Comparison of ENCODE assay signal across 8 cellular contexts in genomic region chr11:7512525-7513209, GRCh38. TPM values are rescaled to one million over a fixed set of nuclear protein-coding genes. Genes with fewer than 3 reads are reported as not detected.
DNase-seq lines count a peak whose midpoint lies in the region; ATAC-seq and TF ChIP-seq lines count a peak whose summit lies in the region.

No MANE protein-coding gene starts in this region.

- ATAC-seq in GM19023 (IDR thresholded peaks at IDR 0.05; ENCODE audit: unreplicated experiment) (peak; percentile 61), HG03108 (IDR thresholded peaks at IDR 0.05; ENCODE audit: unreplicated experiment) (peak; percentile 64), naive B cell (ENCODE audit: low read depth in 2 of 2) (peak; percentile 77)

- H3K36me3 ChIP-seq in BLaER1 (no peaks in the 10 kb centered on the region), SU-DHL-6 (ENCODE audit: low read length) (no peaks in the 10 kb centered on the region), esophagus muscularis mucosa (no peaks in the 10 kb centered on the region)

- TF ChIP-seq CTCF in SU-DHL-6 (IDR thresholded peaks at IDR 0.05; ENCODE audit: insufficient read depth, low read length, poor library complexity, severe bottlenecking): no peak
- no peak for TF ChIP-seq CTCF in esophagus muscularis mucosa (IDR thresholded peaks at IDR 0.05)

- DNase-seq in esophagus muscularis mucosa (ENCODE audit: extremely low spot score) (peak; percentile 97), naive B cell (peak; percentile 89), mesenteric fat pad (ENCODE audit: low spot score) (no peak), NCI-H2227 treated with DMSO at 0.1 percent for 48 hours (lab: John Stamatoyannopoulos, UW) (no peak)

- H3K9me2 ChIP-seq in SU-DHL-6 (replicated peaks; ENCODE audit: insufficient read depth, low read length): no peaks in the 10 kb centered on the region

- intact Hi-C loops in esophagus muscularis mucosa (cut with DNase I): no loop called here

- H3K27ac Mint-ChIP-seq in naive B cell: peak overlapping the region in 5 of 6 donors; percentile 99 to 100 (median 100)

- H3K4me1 Mint-ChIP-seq in naive B cell: peaks cover 58 to 71% (median 69%) of the 10 kb centered on the region in 3 donors

- H3K4me3 ChIP-seq in BLaER1 (peak overlapping the region; percentile 91), SU-DHL-6 (ENCODE audit: insufficient read depth, low read length, poor library complexity, severe bottlenecking) (peak overlapping the region; percentile 70), esophagus muscularis mucosa (peak overlapping the region; percentile 75 to 80 (median 76))

- no peak for TF ChIP-seq POLR2A in esophagus muscularis mucosa (IDR thresholded peaks at IDR 0.05; ENCODE audit: low read depth)

- H3K27me3 ChIP-seq in BLaER1 (peaks cover 5% of the 10 kb centered on the region; the same call in 1 of the 2 replicates), SU-DHL-6 (ENCODE audit: low read length) (no peaks in the 10 kb centered on the region), esophagus muscularis mucosa (no peaks in the 10 kb centered on the region)

- H3K9ac ChIP-seq in BLaER1: peak overlapping the region; percentile 91
- peak overlapping the region; percentile 64 for H3K9ac ChIP-seq in SU-DHL-6 (ENCODE audit: low read length)

- peak overlapping the region; percentile 82 for H2AFZ ChIP-seq in SU-DHL-6 (ENCODE audit: low read depth, low read length, severe bottlenecking)

- WGBS in esophagus muscularis mucosa: 36% methylated on average over 10 of the region's 17 CpGs

- H3K27ac ChIP-seq in BLaER1 (peak overlapping the region; percentile 99), SU-DHL-6 (ENCODE audit: low read depth, low read length) (peak overlapping the region; percentile 79), esophagus muscularis mucosa (replicated peaks in 1 of 4) (peak overlapping the region; percentile 77 to 89 (median 86))

- H4K20me1 ChIP-seq in BLaER1 (peaks cover 16% of the 10 kb centered on the region; the same call in 1 of the 2 replicates), SU-DHL-6 (ENCODE audit: low read depth, low read length) (no peaks in the 10 kb centered on the region)

- no peaks in the 10 kb centered on the region for H3K36me3 Mint-ChIP-seq in naive B cell

- H3F3A ChIP-seq in SU-DHL-6 (ENCODE audit: insufficient read depth): peaks cover 11% of the 10 kb centered on the region

- peak overlapping the region; percentile 99 for H3K4me2 ChIP-seq in BLaER1
- peak overlapping the region; percentile 79 for H3K4me2 ChIP-seq in SU-DHL-6 (ENCODE audit: low read depth, low read length, poor library complexity, severe bottlenecking)

- peak overlapping the region; percentile 88 to 98 (median 96) for H3K4me3 Mint-ChIP-seq in naive B cell

- H3K79me2 ChIP-seq in SU-DHL-6 (ENCODE audit: insufficient read depth, low read length): no peaks in the 10 kb centered on the region

- H3K4me1 ChIP-seq in BLaER1 (peaks cover 51% of the 10 kb centered on the region), esophagus muscularis mucosa (peaks cover 26 to 35% (median 31%) of the 10 kb centered on the region in 4 donors)

- no peak for TF ChIP-seq EP300 in esophagus muscularis mucosa (IDR thresholded peaks at IDR 0.05)

- no peaks in the 10 kb centered on the region for H3K27me3 Mint-ChIP-seq in naive B cell

- H3K9me3 ChIP-seq in BLaER1 (peaks cover 2% of the 10 kb centered on the region; the same call in 1 of the 2 replicates), SU-DHL-6 (ENCODE audit: insufficient read depth, low read length) (no peaks in the 10 kb centered on the region), esophagus muscularis mucosa (no peaks in the 10 kb centered on the region)

- H3K9me3 Mint-ChIP-seq in naive B cell: no peaks in the 10 kb centered on the region

RNA-seq across cellular contexts. Expression of gene PPFIBP2, which starts 1.1 kb away (rescaled TPM):
- total RNA-seq in esophagus muscularis mucosa: 10 to 100 TPM in 2 of 4 donors, 1 to 10 TPM in 2; 7.5 to 12.5 (median 10.0) TPM
- polyA plus RNA-seq in naive B cell (ENCODE audit: low read depth in 6 of 6): 10 to 100 TPM in 2 of 6 donors, 1 to 10 TPM in 4; 3.7 to 13.3 (median 7.4) TPM
- 37.5 TPM for total RNA-seq in mesenteric fat pad

RNA-seq across cellular contexts. Expression of gene OLFML1, which starts 27.4 kb away (rescaled TPM):
- total RNA-seq in esophagus muscularis mucosa (10 to 100 TPM in 1 of 4 donors, 1 to 10 TPM in 3; 5.6 to 10.8 (median 7.7) TPM), mesenteric fat pad (6.7 TPM)
- 1 to 10 TPM in 4 of 6 donors, under 1 TPM in 2; 0.81 to 4.6 (median 1.6) TPM for polyA plus RNA-seq in naive B cell (ENCODE audit: low read depth in 6 of 6)

Comparison
In these comparisons a context has a peak if more than half of its experiments do, and no peak if none do; other contexts are left out.
1. DNase-seq: peak in esophagus muscularis mucosa (single experiment) and naive B cell (single experiment); none in mesenteric fat pad (single experiment) and NCI-H2227 treated with DMSO at 0.1 percent for 48 hours (single experiment).
2. Peak in every context shown above with its lines, with median percentiles within 50 percentile points of each other: H3K27ac ChIP-seq, H3K4me3 ChIP-seq and ATAC-seq.